ENCODE assay signal across 11 cellular contexts in the genomic region with DNA sequence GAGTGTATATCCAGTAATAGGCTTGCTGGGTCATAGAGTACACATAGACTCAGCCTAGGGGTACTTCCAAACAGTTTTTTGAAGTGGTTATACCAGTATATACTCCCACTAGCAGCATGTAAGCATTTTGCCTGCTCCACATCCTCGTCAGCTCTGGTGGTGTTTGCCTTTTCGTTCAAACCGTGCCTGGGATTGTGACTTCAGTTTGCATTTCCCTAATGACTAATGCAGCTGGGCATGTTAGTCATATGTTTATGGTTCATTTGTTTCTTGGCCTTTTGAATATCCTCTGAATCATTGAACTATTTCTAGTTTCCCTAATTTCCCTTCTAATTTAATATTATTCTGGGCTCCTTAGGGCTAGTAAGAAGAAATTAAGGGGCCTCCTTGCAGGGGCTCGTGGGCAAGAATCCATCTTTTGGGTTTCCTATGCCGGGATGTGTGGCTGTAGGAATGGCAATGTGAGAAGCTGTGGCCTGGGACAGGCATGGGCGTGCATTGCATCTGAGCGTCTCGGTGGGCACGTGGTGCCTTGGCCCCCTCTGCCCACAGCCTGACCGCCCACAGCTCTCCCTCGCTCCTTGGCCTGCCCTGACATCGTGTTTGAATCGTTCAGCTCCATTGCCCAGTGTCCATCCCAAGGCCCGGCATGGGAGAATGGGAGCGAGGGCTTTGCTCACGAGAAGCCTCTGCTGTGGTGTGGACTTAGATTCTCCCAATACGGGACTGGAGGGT. TPM values are rescaled to one million over a fixed set of nuclear protein-coding genes. Genes with fewer than 3 reads are reported as not detected.
DNase-seq lines count a peak whose midpoint lies in the region; ATAC-seq, FAIRE-seq and TF ChIP-seq lines count a peak whose summit lies in the region.
"Had no signal": no experiment of that assay in that cellular context is flagged by ENCODE, and none has a peak within 500 bp of the region (broad histone marks: within the 10 kb centered on the region; RNA-seq: fewer than 3 reads in every experiment).

No MANE protein-coding gene starts in this region.

- peak overlapping the region; percentile 93 for H3K23ac ChIP-seq in IMR-90 (ENCODE audit: low read depth, low read length)

- H3K36me3 ChIP-seq in IMR-90 (ENCODE audit: control insufficient read depth, insufficient read depth, low read length): peaks cover 29% of the 10 kb centered on the region

- peak overlapping the region; percentile 95 for H2BK5ac ChIP-seq in IMR-90 (ENCODE audit: low read depth, low read length, poor library complexity, severe bottlenecking)

- peak overlapping the region; percentile 94 for H3K18ac ChIP-seq in IMR-90 (ENCODE audit: low read depth, low read length)

- H3K27ac ChIP-seq in IMR-90 (ENCODE audit: insufficient read depth, low read length): peak overlapping the region; percentile 76
- H3K27ac ChIP-seq in CD4-positive, alpha-beta T cell (ENCODE audit: low read depth, low read length): no peak overlapping the region
- H3K27ac ChIP-seq: sigmoid colon had no signal

- no peaks in the 10 kb centered on the region for H3K27me3 ChIP-seq in IMR-90 (ENCODE audit: control insufficient read depth, insufficient read depth, low read length)
- no peaks in the 10 kb centered on the region for H3K27me3 ChIP-seq in CD4-positive, alpha-beta T cell (ENCODE audit: control insufficient read depth, insufficient read depth, low read length)
- H3K27me3 ChIP-seq: sigmoid colon had no signal

- H3K4me1 Mint-ChIP-seq in chondrocyte (ENCODE audit: low read depth): peaks cover 17% of the 10 kb centered on the region
- H3K4me1 Mint-ChIP-seq in CD4-positive, alpha-beta T cell (ENCODE audit: low read depth): no peaks in the 10 kb centered on the region
- H3K4me1 Mint-ChIP-seq: central memory CD8-positive, alpha-beta T cell had no signal

- H3K9me3 Mint-ChIP-seq in chondrocyte (ENCODE audit: low read depth): peaks cover 5% of the 10 kb centered on the region
- H3K9me3 Mint-ChIP-seq in CD4-positive, alpha-beta T cell: no peaks in the 10 kb centered on the region
- H3K9me3 Mint-ChIP-seq: central memory CD8-positive, alpha-beta T cell had no signal

- peaks cover 3 to 16% of the 10 kb centered on the region in 2 experiments for H3K79me1 ChIP-seq in IMR-90 (ENCODE audit: low read depth in 1 of 2, low read length in 2 of 2)

- H3K36me3 Mint-ChIP-seq in chondrocyte (ENCODE audit: low read depth): peaks cover 15% of the 10 kb centered on the region
- H3K36me3 Mint-ChIP-seq in CD4-positive, alpha-beta T cell (ENCODE audit: low read depth): peaks cover 42% of the 10 kb centered on the region

- H2AK5ac ChIP-seq in IMR-90 (ENCODE audit: low read depth, low read length): peak overlapping the region; percentile 99

- H3K56ac ChIP-seq in IMR-90 (ENCODE audit: extremely low read depth, insufficient read depth, low read length): no peak overlapping the region

- 89% methylated on average over 5 of the region's 17 CpGs; no CpG with 5 or more reads in 1 of the 2 experiments for WGBS in IMR-90 (ENCODE audit: extremely low coverage in 2 of 2, insufficient read length in 1 of 2), 2 experiments

- H4K8ac ChIP-seq in IMR-90 (ENCODE audit: low read depth in 2 of 2, low read length in 2 of 2): peak overlapping the region; percentile 79 to 96

- H2AFZ ChIP-seq in IMR-90 (replicated peaks; ENCODE audit: low read length, poor library complexity): peak overlapping the region; percentile 72

- peaks cover 18% of the 10 kb centered on the region for H3K4me1 ChIP-seq in IMR-90 (ENCODE audit: control insufficient read depth, insufficient read depth, low read length)

- FAIRE-seq in D721Med (lab: Jason Lieb, UNC): no peak

- H3K9me1 ChIP-seq in IMR-90 (ENCODE audit: insufficient read depth, low read length): peaks cover 39% of the 10 kb centered on the region

- no peak for TF ChIP-seq RAD21 in IMR-90 (IDR thresholded peaks at IDR 0.05; ENCODE audit: low read length)

- H3K27ac Mint-ChIP-seq in chondrocyte (ENCODE audit: unreplicated experiment): peak overlapping the region; percentile 83
- no peak overlapping the region for H3K27ac Mint-ChIP-seq in CD4-positive, alpha-beta T cell

- peak overlapping the region; percentile 96 for H4K91ac ChIP-seq in IMR-90 (ENCODE audit: insufficient read depth, low read depth, low read length)

- peak overlapping the region; percentile 99; the same call in 2 of the 3 replicates for H2BK15ac ChIP-seq in IMR-90 (ENCODE audit: low read depth, low read length)

- H4K20me1 ChIP-seq in IMR-90 (ENCODE audit: insufficient read depth, low read length): 0 out of 2 replicates have a peak, but pooled peaks cover under 1% of the 10 kb centered on the region

- H2BK120ac ChIP-seq in IMR-90 (ENCODE audit: low read depth, low read length): peak overlapping the region; percentile 99

- no peaks in the 10 kb centered on the region for H3K27me3 Mint-ChIP-seq in chondrocyte (ENCODE audit: low read depth)
- no peaks in the 10 kb centered on the region for H3K27me3 Mint-ChIP-seq in CD4-positive, alpha-beta T cell
- H3K27me3 Mint-ChIP-seq: central memory CD8-positive, alpha-beta T cell had no signal

- H2BK20ac ChIP-seq in IMR-90 (ENCODE audit: low read depth, low read length): peak overlapping the region; percentile 99

- peak; percentile 58 for DNase-seq in AG09309 (ENCODE audit: low read depth)
- DNase-seq in IMR-90: peak; percentile 98
- DNase-seq in chondrocyte (ENCODE audit: low spot score): no peak
- peak; percentile 71 for DNase-seq in myocyte (ENCODE audit: low read depth)
- no peak for DNase-seq in D721Med (ENCODE audit: insufficient read length, low spot score)
- DNase-seq in CD4-positive, alpha-beta T cell: no peak
- DNase-seq in NOMO-1 treated with dmso at 0.1 percent for 144 hours (lab: John Stamatoyannopoulos, UW; ENCODE audit: unreplicated experiment): no peak
- DNase-seq: left cardiac atrium, sigmoid colon had no signal

- intact Hi-C loops in IMR-90 (cut with micrococcal nuclease): loop anchor here (10.0 kb wide), 1 partner anchor 254 kb away; no protein-coding TSS in a partner anchor
- intact Hi-C loops in CD4-positive, alpha-beta T cell (cut with DNase I, micrococcal nuclease): no loop called here

- dilution Hi-C loops in IMR-90 (cut with HindIII; ENCODE audit: low sequenced_read_pairs, unreplicated experiment): no loop called here

- in situ Hi-C loops in IMR-90 (cut with MboI; ENCODE audit: low sequenced_read_pairs): loop anchor here (10.0 kb wide), 1 partner anchor 274 kb away; no protein-coding TSS in a partner anchor

- no peaks in the 10 kb centered on the region; the same call in 1 of the 2 replicates for H3K9me3 ChIP-seq in IMR-90 (ENCODE audit: control insufficient read depth, insufficient read depth, low read length)
- no peaks in the 10 kb centered on the region for H3K9me3 ChIP-seq in CD4-positive, alpha-beta T cell (ENCODE audit: control insufficient read depth, low read length)
- H3K9me3 ChIP-seq: sigmoid colon had no signal

- H3K14ac ChIP-seq in IMR-90 (replicated peaks; ENCODE audit: low read depth, low read length): peak overlapping the region; percentile 98

- POLR2A ChIA-PET in IMR-90 (lab: Charles Lee; ENCODE audit: unreplicated experiment): interaction anchor here (0.5 kb wide), 1 partner anchor 11 kb away, joined by 3 read pairs; no protein-coding TSS in a partner anchor
- POLR2A ChIA-PET in CD4-positive, alpha-beta T cell (lab: Charles Lee): no interaction called here

- peak; percentile 79 for ATAC-seq in IMR-90 (ENCODE audit: low read depth)
- no peak for ATAC-seq in HG03045 (IDR thresholded peaks at IDR 0.05; ENCODE audit: unreplicated experiment)
- ATAC-seq in CD4-positive, alpha-beta T cell (ENCODE audit: poor library complexity): no peak
- ATAC-seq: left cardiac atrium had no signal

- CTCF ChIA-PET in IMR-90 (lab: Yijun Ruan, JAX): interaction anchor here (1.0 kb wide), 1 partner anchor 11 kb away, joined by 3 read pairs; no protein-coding TSS in a partner anchor
- CTCF ChIA-PET in CD4-positive, alpha-beta T cell (lab: Charles Lee): no interaction called here

- TF ChIP-seq CTCF in AG09309 (IDR thresholded peaks at IDR 0.05; ENCODE audit: control insufficient read depth, insufficient read depth, low read depth, low read length, missing control alignments) (no peak), IMR-90 (conservative IDR thresholded peaks at IDR 0.05; ENCODE audit: low read depth, low read length) (no peak), chondrocyte (IDR thresholded peaks at IDR 0.05) (no peak), D721Med (IDR thresholded peaks at IDR 0.05; ENCODE audit: insufficient read depth, missing control alignments) (no peak)
- no peak for TF ChIP-seq CTCF in CD4-positive, alpha-beta T cell (IDR thresholded peaks at IDR 0.05)

- H3K4me2 ChIP-seq in IMR-90 (ENCODE audit: low read depth, low read length): peak overlapping the region; percentile 45

- no peak for TF ChIP-seq POLR2A in IMR-90 (IDR thresholded peaks at IDR 0.05; ENCODE audit: low read depth, low read length)

- H3K4me3 Mint-ChIP-seq in chondrocyte (ENCODE audit: unreplicated experiment): no peak overlapping the region
- no peak overlapping the region for H3K4me3 Mint-ChIP-seq in CD4-positive, alpha-beta T cell
- H3K4me3 Mint-ChIP-seq: central memory CD8-positive, alpha-beta T cell had no signal

- H4K5ac ChIP-seq in IMR-90 (ENCODE audit: low read depth, low read length): peak overlapping the region; percentile 86

- peak overlapping the region; percentile 89 for H2AK9ac ChIP-seq in IMR-90 (replicated peaks; ENCODE audit: low read depth, low read length, poor library complexity)

- no TSS peak for BruUV-seq in IMR-90 (replicated peaks; lab: Mats Ljungman, UMichigan)

- H3K4ac ChIP-seq in IMR-90 (ENCODE audit: low read depth, low read length): peak overlapping the region; percentile 98

- no peak overlapping the region for H3K9ac ChIP-seq in IMR-90 (ENCODE audit: low read depth, low read length)

- no peak overlapping the region for H3K4me3 ChIP-seq in AG09309 (ENCODE audit: control insufficient read depth, low read depth, low read length)
- no peak overlapping the region for H3K4me3 ChIP-seq in IMR-90 (ENCODE audit: insufficient read depth, low read depth, low read length)
- H3K4me3 ChIP-seq: sigmoid colon had no signal

TF ChIP-seq in IMR-90, 13 proteins besides CTCF, POLR2A, EP300 and RAD21:
- TF ChIP-seq BHLHE40 (IDR thresholded peaks at IDR 0.05; ENCODE audit: low read depth, low read length) (peak; percentile 92), MAZ (IDR thresholded peaks at IDR 0.05; ENCODE audit: borderline replicate concordance, low read depth, low read length) (no peak), FOS (IDR thresholded peaks at IDR 0.05; ENCODE audit: low read depth, low read length) (peak; percentile 99), MAFK (IDR thresholded peaks at IDR 0.05; ENCODE audit: low read depth, low read length) (0 out of 2 replicates have a peak, but pooled peaks have one; percentile 26), CEBPB (IDR thresholded peaks at IDR 0.05; ENCODE audit: low read depth, low read length) (peak; percentile 4; the same call in 1 of the 2 replicates)
TF ChIP-seq in IMR-90: peak in this region for 4.

RNA-seq across cellular contexts. Expression of gene FAH, which starts 26.4 kb away (rescaled TPM):
- 36.9 and 48.6 TPM in 2 replicates for total RNA-seq in IMR-90 (2012; rRNA removed)
- polyA plus RNA-seq in IMR-90 (2012; rRNA removed): 43.1 and 50.6 TPM in 2 replicates
- 45.3 and 59.7 TPM in 2 replicates for polyA plus RNA-seq in IMR-90 (2012; cell fraction: cytosol; rRNA removed)
- 75.0 and 78.4 TPM in 2 replicates for polyA plus RNA-seq in IMR-90 (2012; cell fraction: nucleus; rRNA removed; ENCODE audit: low replicate concordance)
- 16.2 to 18.1 TPM (median 17.1 TPM) in 3 replicates for total RNA-seq in chondrocyte
- total RNA-seq in myocyte: 15.6 and 15.7 TPM in 2 replicates
- polyA plus RNA-seq in myocyte (2012): 24.9 TPM
- 1 to 10 TPM; 2.5 to 2.6 TPM for total RNA-seq in CD4-positive, alpha-beta T cell

Comparison
In these comparisons a context has a peak if more than half of its experiments do, and no peak if none do; other contexts are left out.
1. DNase-seq: peak in AG09309 (single experiment), IMR-90 (single experiment) and myocyte (single experiment); none in chondrocyte (single experiment), D721Med (single experiment), CD4-positive, alpha-beta T cell (0 of 10) and NOMO-1 treated with dmso at 0.1 percent for 144 hours (single experiment).